ENCODE assay signal across 1 cellular context in genomic region chrX:48531359-48531954, GRCh38.
TF ChIP-seq lines count a peak whose summit lies in the region.

No MANE protein-coding gene starts in this region.

TF ChIP-seq in K562, 482 proteins besides CTCF, POLR2A, EP300 and RAD21 (continues in another document):
- peak; percentile 52 for TF ChIP-seq SMARCE1 (IDR thresholded peaks at IDR 0.05)
- no peak for TF ChIP-seq NFE2 (IDR thresholded peaks at IDR 0.05; ENCODE audit: low read depth)
- TF ChIP-seq ARHGAP35 (IDR thresholded peaks at IDR 0.05; ENCODE audit: partially characterized antibody) = no peak
- no peak for TF ChIP-seq ZKSCAN3 (CRISPR knock-in tag; IDR thresholded peaks at IDR 0.05)
- 0 out of 2 replicates have a peak, but pooled peaks have one; percentile 3 for TF ChIP-seq ZNF766 (CRISPR knock-in tag; conservative IDR thresholded peaks at IDR 0.05)
- TF ChIP-seq FOXM1 (IDR thresholded peaks at IDR 0.05; ENCODE audit: low read depth) = no peak
- no peak for TF ChIP-seq FOXM1 (CRISPR knock-in tag; IDR thresholded peaks at IDR 0.05; ENCODE audit: low read depth)
- TF ChIP-seq FOSL1 (tag; conservative IDR thresholded peaks at IDR 0.05) = peak; percentile 80
- no peak for TF ChIP-seq ERF (CRISPR knock-in tag; IDR thresholded peaks at IDR 0.05)
- TF ChIP-seq GTF2B (IDR thresholded peaks at IDR 0.05; ENCODE audit: extremely low read depth, insufficient read length) = no peak
- no peak for TF ChIP-seq ZNF696 (CRISPR knock-in tag; conservative IDR thresholded peaks at IDR 0.05)
- no peak for TF ChIP-seq ZNF146 (CRISPR knock-in tag; IDR thresholded peaks at IDR 0.05; ENCODE audit: unreplicated experiment)
- no peak for TF ChIP-seq TAL1 (IDR thresholded peaks at IDR 0.05)
- TF ChIP-seq ATF3 (IDR thresholded peaks at IDR 0.05) = peak; percentile 64
- TF ChIP-seq ATF3 (CRISPR knock-in tag; conservative IDR thresholded peaks at IDR 0.05) = no peak
- no peak; the same call in 1 of the 2 replicates for TF ChIP-seq CREB3 (tag; conservative IDR thresholded peaks at IDR 0.05; ENCODE audit: low read depth)
- no peak for TF ChIP-seq PREB (CRISPR knock-in tag; IDR thresholded peaks at IDR 0.05)
- peak; percentile 43 for TF ChIP-seq CBFA2T3 (IDR thresholded peaks at IDR 0.05)
- TF ChIP-seq NR4A1 (CRISPR knock-in tag; IDR thresholded peaks at IDR 0.05) = no peak
- TF ChIP-seq NR4A1 (tag; IDR thresholded peaks at IDR 0.05) = 0 out of 2 replicates have a peak, but pooled peaks have one; percentile 29
- peak; percentile 73 for TF ChIP-seq DPF2 (IDR thresholded peaks at IDR 0.05)
- no peak for TF ChIP-seq ZC3H8 (IDR thresholded peaks at IDR 0.05)
- TF ChIP-seq MGA (IDR thresholded peaks at IDR 0.05) = peak; percentile 27; the same call in 1 of the 2 replicates
- peak in 2 of 3 experiments; percentile 32 to 79 for TF ChIP-seq YY1 (IDR thresholded peaks at IDR 0.05; ENCODE audit: borderline replicate concordance in 1 of 3, control insufficient read depth in 1 of 3, extremely low read depth in 1 of 3, insufficient read depth in 3 of 3, insufficient read length in 1 of 3, insufficient replicate concordance in 2 of 3, low read depth in 1 of 3, low read length in 2 of 3)
- no peak for TF ChIP-seq TBP (optimal IDR thresholded peaks at IDR 0.05; ENCODE audit: low read depth, low read length)
- TF ChIP-seq JUN (IDR thresholded peaks at IDR 0.05; ENCODE audit: borderline replicate concordance, low read depth, low read length) = peak; percentile 40; the same call in 1 of the 2 replicates
- TF ChIP-seq JUN (CRISPR knock-in tag; IDR thresholded peaks at IDR 0.05; ENCODE audit: borderline replicate concordance) = no peak
- TF ChIP-seq BRD4 (IDR thresholded peaks at IDR 0.05) = no peak
- no peak for TF ChIP-seq NR2C1 (IDR thresholded peaks at IDR 0.05)
- 0 out of 2 replicates have a peak, but pooled peaks have one; percentile 13 for TF ChIP-seq NR2C1 (tag; IDR thresholded peaks at IDR 0.05)
- TF ChIP-seq KAT8 (IDR thresholded peaks at IDR 0.05; ENCODE audit: low read depth) = no peak
- TF ChIP-seq MEF2D (tag; conservative IDR thresholded peaks at IDR 0.05; ENCODE audit: low read depth) = peak; percentile 45; the same call in 1 of the 2 replicates
- TF ChIP-seq ZNF395 (CRISPR knock-in tag; IDR thresholded peaks at IDR 0.05) = peak; percentile 20; the same call in 1 of the 2 replicates
- TF ChIP-seq ZNF277 (CRISPR knock-in tag; IDR thresholded peaks at IDR 0.05; ENCODE audit: borderline replicate concordance) = no peak
- TF ChIP-seq ZNF79 (CRISPR knock-in tag; IDR thresholded peaks at IDR 0.05; ENCODE audit: low read depth) = no peak
- peak; percentile 25 for TF ChIP-seq NUFIP1 (IDR thresholded peaks at IDR 0.05; ENCODE audit: partially characterized antibody)
- TF ChIP-seq TAF9B (IDR thresholded peaks at IDR 0.05; ENCODE audit: partially characterized antibody) = peak; percentile 21
- no peak for TF ChIP-seq NR2C2 (CRISPR knock-in tag; IDR thresholded peaks at IDR 0.05)
- peak; percentile 18; the same call in 1 of the 2 replicates for TF ChIP-seq NR2C2 (tag; IDR thresholded peaks at IDR 0.05)
- no peak for TF ChIP-seq BRF1 (IDR thresholded peaks at IDR 0.05; ENCODE audit: borderline replicate concordance, extremely low read depth, insufficient read length)
- TF ChIP-seq SOX6 (IDR thresholded peaks at IDR 0.05) = peak; percentile 78
- no peak for TF ChIP-seq SNAPC5 (CRISPR knock-in tag; IDR thresholded peaks at IDR 0.05)
- TF ChIP-seq ARID1B (IDR thresholded peaks at IDR 0.05) = peak; percentile 64
- TF ChIP-seq ZNF644 (tag; IDR thresholded peaks at IDR 0.05; ENCODE audit: low read depth) = no peak
- TF ChIP-seq ZKSCAN1 (IDR thresholded peaks at IDR 0.05; ENCODE audit: low read depth, low read length) = peak; percentile 57; the same call in 1 of the 2 replicates
